In genomic region chr1:37699147-37699546, GRCh38 we compare ENCODE assay signal across 16 cellular contexts. TPM values are rescaled to one million over a fixed set of nuclear protein-coding genes. Genes with fewer than 3 reads are reported as not detected.
DNase-seq lines count a peak whose midpoint lies in the region; ATAC-seq, FAIRE-seq and TF ChIP-seq lines count a peak whose summit lies in the region.
"Had no signal": no experiment of that assay in that cellular context is flagged by ENCODE, and none has a peak within 500 bp of the region (broad histone marks: within the 10 kb centered on the region; RNA-seq: fewer than 3 reads in every experiment).

No MANE protein-coding gene starts in this region.

- H3K4me1 Mint-ChIP-seq in activated T-cell treated with anti-CD3 and anti-CD28 coated beads, Interleukin-2, amount 50 U/mL, for 72 hours (ENCODE audit: low read depth), result peaks cover 17% of the 10 kb centered on the region
- no peaks in the 10 kb centered on the region for H3K4me1 Mint-ChIP-seq in activated T-helper 17 cell treated with anti-CD3 and anti-CD28 coated beads, Interleukin-2, amount 50 U/mL, for 72 hours
- H3K4me1 Mint-ChIP-seq in natural killer cell treated with Interleukin-12 subunit alpha and Interleukin-12 subunit beta and Interleukin-15 and Interleukin-18, amount 100 ng/mL, for 72 hours (ENCODE audit: low read depth in 2 of 2), result peaks cover 6 to 13% of the 10 kb centered on the region in 2 donors

- no peak for TF ChIP-seq CTCF in GM13977 (IDR thresholded peaks at IDR 0.05; ENCODE audit: extremely low read depth, insufficient read depth, missing control alignments)

- H3K36me3 Mint-ChIP-seq in activated T-cell treated with anti-CD3 and anti-CD28 coated beads, Interleukin-2, amount 50 U/mL, for 72 hours (ENCODE audit: insufficient read depth in 2 of 2), result peaks cover 20 to 47% of the 10 kb centered on the region in 2 donors
- peaks cover 86% of the 10 kb centered on the region for H3K36me3 Mint-ChIP-seq in activated T-helper 17 cell treated with anti-CD3 and anti-CD28 coated beads, Interleukin-2, amount 50 U/mL, for 72 hours (ENCODE audit: low read depth)
- H3K36me3 Mint-ChIP-seq in natural killer cell treated with Interleukin-12 subunit alpha and Interleukin-12 subunit beta and Interleukin-15 and Interleukin-18, amount 100 ng/mL, for 72 hours, result peaks cover 31% of the 10 kb centered on the region

- DNase-seq in activated T-cell treated with anti-CD3 and anti-CD28 coated beads, Interleukin-2, amount 50 U/mL, for 72 hours, result no peak
- no peak for DNase-seq in activated T-cell treated with anti-CD3 and anti-CD28 coated beads, Interleukin-2, amount 50 U/mL, for 48 hours
- DNase-seq in GM13977 (ENCODE audit: low spot score), result peak; percentile 37
- no peak for DNase-seq in natural killer cell treated with Interleukin-12 subunit alpha and Interleukin-12 subunit beta and Interleukin-15 and Interleukin-18, amount 100 ng/mL, for 72 hours (ENCODE audit: low spot score)
- no peak for DNase-seq in HTR-8/SVneo (ENCODE audit: insufficient read length, low spot score)
- DNase-seq in SIG-M5 treated with dmso at 0.1 percent for 504 hours (lab: John Stamatoyannopoulos, UW; ENCODE audit: unreplicated experiment), result no peak
- DNase-seq: AML-193, DND-41, GDM1, KBM-7, NCI-H1048, NCI-H146, NCI-H2081 treated with DMSO at 0.1 percent for 48 hours, NCI-H524 treated with DMSO at 0.1 percent for 48 hours had no signal

- H3K9me3 Mint-ChIP-seq in activated T-cell treated with anti-CD3 and anti-CD28 coated beads, Interleukin-2, amount 50 U/mL, for 72 hours, result no peaks in the 10 kb centered on the region
- no peaks in the 10 kb centered on the region for H3K9me3 Mint-ChIP-seq in activated T-helper 17 cell treated with anti-CD3 and anti-CD28 coated beads, Interleukin-2, amount 50 U/mL, for 72 hours
- H3K9me3 Mint-ChIP-seq in natural killer cell treated with Interleukin-12 subunit alpha and Interleukin-12 subunit beta and Interleukin-15 and Interleukin-18, amount 100 ng/mL, for 72 hours, result no peaks in the 10 kb centered on the region

- H3K4me3 Mint-ChIP-seq in activated T-cell treated with anti-CD3 and anti-CD28 coated beads, Interleukin-2, amount 50 U/mL, for 72 hours, result peak overlapping the region in 1 of 2 donors; percentile 28
- no peak overlapping the region for H3K4me3 Mint-ChIP-seq in activated T-helper 17 cell treated with anti-CD3 and anti-CD28 coated beads, Interleukin-2, amount 50 U/mL, for 72 hours
- H3K4me3 Mint-ChIP-seq in natural killer cell treated with Interleukin-12 subunit alpha and Interleukin-12 subunit beta and Interleukin-15 and Interleukin-18, amount 100 ng/mL, for 72 hours, result peak overlapping the region; percentile 43

- in situ Hi-C loops in GM13977 (cut with MboI; ENCODE audit: low pct_unique_long_range_greater_than_20kb, low sequenced_read_pairs, unreplicated experiment), result no loop called here

- H3K27me3 Mint-ChIP-seq in activated T-cell treated with anti-CD3 and anti-CD28 coated beads, Interleukin-2, amount 50 U/mL, for 72 hours (ENCODE audit: low read depth), result no peaks in the 10 kb centered on the region
- no peaks in the 10 kb centered on the region for H3K27me3 Mint-ChIP-seq in activated T-helper 17 cell treated with anti-CD3 and anti-CD28 coated beads, Interleukin-2, amount 50 U/mL, for 72 hours
- no peaks in the 10 kb centered on the region for H3K27me3 Mint-ChIP-seq in natural killer cell treated with Interleukin-12 subunit alpha and Interleukin-12 subunit beta and Interleukin-15 and Interleukin-18, amount 100 ng/mL, for 72 hours

- FAIRE-seq in HTR-8/SVneo (lab: Jason Lieb, UNC), result no peak

- peak overlapping the region; percentile 66 for H3K27ac Mint-ChIP-seq in activated T-cell treated with anti-CD3 and anti-CD28 coated beads, Interleukin-2, amount 50 U/mL, for 72 hours
- H3K27ac Mint-ChIP-seq in activated T-helper 17 cell treated with anti-CD3 and anti-CD28 coated beads, Interleukin-2, amount 50 U/mL, for 72 hours, result peak overlapping the region; percentile 20
- H3K27ac Mint-ChIP-seq in natural killer cell treated with Interleukin-12 subunit alpha and Interleukin-12 subunit beta and Interleukin-15 and Interleukin-18, amount 100 ng/mL, for 72 hours, result peak overlapping the region in 1 of 2 donors; percentile 51

- ATAC-seq in activated T-cell treated with anti-CD3 and anti-CD28 coated beads, Interleukin-2, amount 50 U/mL, for 72 hours (replicated peaks in 1 of 2), result peak in 1 of 2 donors; percentile 54
- ATAC-seq in activated T-helper 17 cell treated with anti-CD3 and anti-CD28 coated beads, Interleukin-2, amount 50 U/mL, for 72 hours (replicated peaks), result peak; percentile 28
- ATAC-seq in natural killer cell treated with Interleukin-12 subunit alpha and Interleukin-12 subunit beta and Interleukin-15 and Interleukin-18, amount 100 ng/mL, for 72 hours, result peak in 1 of 2 donors; percentile 64
- ATAC-seq in GM21786 (IDR thresholded peaks at IDR 0.05; ENCODE audit: unreplicated experiment), result no peak

RNA-seq across cellular contexts. Expression of gene CDCA8, which starts 6.8 kb away (rescaled TPM):
- total RNA-seq in activated T-cell treated with anti-CD3 and anti-CD28 coated beads, Interleukin-2, amount 50 U/mL, for 72 hours, result 10 to 100 TPM; 65.8 to 94.0 TPM
- total RNA-seq in activated T-helper 17 cell treated with anti-CD3 and anti-CD28 coated beads, Interleukin-2, amount 50 U/mL, for 72 hours, result 10 to 100 TPM; 51.2 to 67.5 TPM
- 10 to 100 TPM; 29.8 to 60.4 TPM for total RNA-seq in natural killer cell treated with Interleukin-12 subunit alpha and Interleukin-12 subunit beta and Interleukin-15 and Interleukin-18, amount 100 ng/mL, for 72 hours
